Comparison of ENCODE assay signal across 7 cellular contexts in the genomic region with DNA sequence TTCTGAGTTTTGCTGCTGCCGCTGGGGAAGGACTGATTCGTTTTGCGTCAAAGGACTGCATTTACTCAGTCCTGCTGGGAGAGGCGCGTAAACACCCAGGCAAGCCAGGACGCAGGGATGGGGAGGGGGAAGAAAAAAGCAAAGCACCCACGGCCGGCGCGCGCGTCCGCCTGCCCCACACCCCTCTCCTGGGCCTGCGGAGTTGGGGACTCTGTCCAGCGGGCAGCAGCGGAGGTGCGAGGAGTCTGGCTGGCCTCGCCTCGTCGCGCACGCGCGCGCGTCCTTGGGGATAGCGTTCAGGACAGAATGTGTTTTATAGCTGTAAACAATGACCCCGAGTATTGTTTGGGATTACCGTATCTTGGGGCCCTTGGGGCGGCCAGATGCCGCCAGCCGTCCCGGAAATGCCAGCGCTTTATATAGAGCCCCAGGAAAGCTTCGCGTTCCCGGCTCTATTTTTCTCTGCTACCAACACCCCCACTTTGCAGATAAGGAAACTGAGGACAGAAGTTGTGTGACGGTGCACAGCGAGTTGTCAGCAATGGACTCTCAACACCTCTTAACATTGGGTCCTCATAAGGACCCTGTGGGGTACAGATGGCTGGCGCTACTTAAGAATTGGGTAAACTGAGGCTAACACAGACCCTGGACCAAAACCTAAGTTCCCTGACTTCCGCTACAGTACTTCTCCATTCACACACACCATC. TPM values are rescaled to one million over a fixed set of nuclear protein-coding genes. Genes with fewer than 3 reads are reported as not detected.
DNase-seq lines count a peak whose midpoint lies in the region; ATAC-seq and TF ChIP-seq lines count a peak whose summit lies in the region.

No MANE protein-coding gene starts in this region.

- peak overlapping the region; percentile 67 for H3K4me3 ChIP-seq in fibroblast of villous mesenchyme (ENCODE audit: low read depth, low read length)

- DNase-seq in DMS153 treated with DMSO at 0.1 percent for 48 hours (lab: John Stamatoyannopoulos, UW; ENCODE audit: unreplicated experiment) (peak; percentile 34), HFFc6 (peak; percentile 75), fibroblast of villous mesenchyme (ENCODE audit: low read depth) (peak; percentile 93), iPS-NIHi7 (ENCODE audit: extremely low spot score) (no peak)
- no peak for DNase-seq in activated CD4-positive, alpha-beta memory T cell treated with anti-CD3 and anti-CD28 coated beads, Interleukin-2, amount 10 ng/mL, durations not matched to agents 7 days and 5 days

- no peak for ATAC-seq in GM21529 (IDR thresholded peaks at IDR 0.05; ENCODE audit: unreplicated experiment)

- CTCF ChIA-PET in activated CD4-positive, alpha-beta memory T cell treated with anti-CD3 and anti-CD28 coated beads, Interleukin-2, amount 10 ng/mL, durations not matched to agents 7 days and 5 days (lab: Charles Lee): interaction anchor here (0.6 to 1.8 kb wide), 19 partner anchors 8 to 687 kb away, joined by 3 to 8 read pairs (median 4); no protein-coding TSS in a partner anchor

- POLR2A ChIA-PET in activated CD4-positive, alpha-beta memory T cell treated with anti-CD3 and anti-CD28 coated beads, Interleukin-2, amount 10 ng/mL, durations not matched to agents 7 days and 5 days (lab: Charles Lee): interaction anchor here (0.6 to 6.6 kb wide), 40 partner anchors 11 to 707 kb away, joined by 3 to 114 read pairs (median 4); partner anchors contain the start of genes BABAM2, MRPL33, PPP1CB and RBKS

- H3K4me1 Mint-ChIP-seq in HFFc6 (ENCODE audit: low read depth): peaks cover 43% of the 10 kb centered on the region
- H3K4me1 Mint-ChIP-seq in activated CD4-positive, alpha-beta memory T cell treated with anti-CD3 and anti-CD28 coated beads, Interleukin-2, amount 10 ng/mL, durations not matched to agents 7 days and 5 days: peaks cover 26% of the 10 kb centered on the region
- peaks cover 13% of the 10 kb centered on the region for H3K4me1 Mint-ChIP-seq in nephron

- H3K27me3 Mint-ChIP-seq in HFFc6 (ENCODE audit: insufficient read depth) (peaks cover 5% of the 10 kb centered on the region), nephron (ENCODE audit: low read depth) (peaks cover 4% of the 10 kb centered on the region)
- no peaks in the 10 kb centered on the region for H3K27me3 Mint-ChIP-seq in activated CD4-positive, alpha-beta memory T cell treated with anti-CD3 and anti-CD28 coated beads, Interleukin-2, amount 10 ng/mL, durations not matched to agents 7 days and 5 days

- H3K9me3 Mint-ChIP-seq in HFFc6 (peaks cover 8% of the 10 kb centered on the region; the same call in 1 of the 2 replicates), nephron (no peaks in the 10 kb centered on the region)
- no peaks in the 10 kb centered on the region for H3K9me3 Mint-ChIP-seq in activated CD4-positive, alpha-beta memory T cell treated with anti-CD3 and anti-CD28 coated beads, Interleukin-2, amount 10 ng/mL, durations not matched to agents 7 days and 5 days

- peak overlapping the region; percentile 89 for H3K4me3 Mint-ChIP-seq in HFFc6
- H3K4me3 Mint-ChIP-seq in activated CD4-positive, alpha-beta memory T cell treated with anti-CD3 and anti-CD28 coated beads, Interleukin-2, amount 10 ng/mL, durations not matched to agents 7 days and 5 days: peak overlapping the region; percentile 91
- peak overlapping the region; percentile 88 to 92 (median 90) for H3K4me3 Mint-ChIP-seq in nephron

- no peak for TF ChIP-seq CTCF in HFFc6 (IDR thresholded peaks at IDR 0.05)
- TF ChIP-seq CTCF in fibroblast of villous mesenchyme (IDR thresholded peaks at IDR 0.05; ENCODE audit: insufficient read depth, low read depth, low read length): no peak
- TF ChIP-seq CTCF in nephron (IDR thresholded peaks at IDR 0.05; ENCODE audit: unreplicated experiment in 3 of 3): no peak

- H3K36me3 Mint-ChIP-seq in HFFc6 (ENCODE audit: low read depth) (peaks cover 5% of the 10 kb centered on the region; the same call in 1 of the 2 replicates), nephron (ENCODE audit: low read depth) (no peaks in the 10 kb centered on the region)
- H3K36me3 Mint-ChIP-seq in activated CD4-positive, alpha-beta memory T cell treated with anti-CD3 and anti-CD28 coated beads, Interleukin-2, amount 10 ng/mL, durations not matched to agents 7 days and 5 days (ENCODE audit: low read depth): peaks cover 3% of the 10 kb centered on the region

- H3K27ac Mint-ChIP-seq in HFFc6 (peak overlapping the region; percentile 92), nephron (peak overlapping the region; percentile 94 to 98 (median 95))
- peak overlapping the region; percentile 98 for H3K27ac Mint-ChIP-seq in activated CD4-positive, alpha-beta memory T cell treated with anti-CD3 and anti-CD28 coated beads, Interleukin-2, amount 10 ng/mL, durations not matched to agents 7 days and 5 days

RNA-seq across cellular contexts. Expression of gene FOSL2, which starts 1.6 kb away (rescaled TPM):
- total RNA-seq in HFFc6 (2021; fragmentation: NEBNext Ultra II Directional; extraction: Animal tissue kit (Norgen Biotek cat#: 25700)): 100 to 1,000 TPM in 5 of 6 experiments, 10 to 100 TPM in 1; 90.1 to 128 (median 116) TPM
- total RNA-seq in activated CD4-positive, alpha-beta memory T cell treated with anti-CD3 and anti-CD28 coated beads, Interleukin-2, amount 10 ng/mL, durations not matched to agents 7 days and 5 days: 100 to 1,000 TPM in 1 of 2 experiments, 10 to 100 TPM in 1; 96.4 to 100 TPM
- 42.5 and 81.6 TPM in 2 replicates for total RNA-seq in fibroblast of villous mesenchyme

Comparison
In these comparisons a context has a peak if more than half of its experiments do, and no peak if none do; other contexts are left out.
1. DNase-seq: peak in DMS153 treated with DMSO at 0.1 percent for 48 hours (single experiment), HFFc6 (single experiment) and fibroblast of villous mesenchyme (single experiment); none in activated CD4-positive, alpha-beta memory T cell treated with anti-CD3 and anti-CD28 coated beads, Interleukin-2, amount 10 ng/mL, durations not matched to agents 7 days and 5 days (single experiment) and iPS-NIHi7 (single experiment).
2. Peak in every context shown above with its lines, with median percentiles within 50 percentile points of each other: H3K27ac Mint-ChIP-seq and H3K4me3 Mint-ChIP-seq.